17 cellular contexts compared by ENCODE assay signal in genomic region chrX:150348365-150348764, GRCh38. TPM values are rescaled to one million over a fixed set of nuclear protein-coding genes. Genes with fewer than 3 reads are reported as not detected.
DNase-seq lines count a peak whose midpoint lies in the region; TF ChIP-seq lines count a peak whose summit lies in the region.
"Had no signal": no experiment of that assay in that cellular context is flagged by ENCODE, and none has a peak within 500 bp of the region (broad histone marks: within the 10 kb centered on the region; RNA-seq: fewer than 3 reads in every experiment).

No MANE protein-coding gene starts in this region.

- H3K27ac ChIP-seq in endodermal cell (ENCODE audit: low read depth, low read length) (no peak overlapping the region), neural progenitor cell (no peak overlapping the region), uterus (no peak overlapping the region)
- H3K27ac ChIP-seq: 22Rv1, thyroid gland had no signal

- WGBS in endodermal cell (ENCODE audit: insufficient coverage in 1 of 2, insufficient read length in 1 of 2), 2 experiments: 6% methylated on average over 4 of the region's 4 CpGs; no CpG with 5 or more reads in 1 of the 2 experiments

- H3K36me3 ChIP-seq in endodermal cell (ENCODE audit: control insufficient read depth, insufficient read depth, low read length) (no peaks in the 10 kb centered on the region), neural progenitor cell (no peaks in the 10 kb centered on the region), uterus (no peaks in the 10 kb centered on the region)
- H3K36me3 ChIP-seq: thyroid gland had no signal

- H3K4me1 Mint-ChIP-seq in endodermal cell (peaks cover 5% of the 10 kb centered on the region), neural progenitor cell (peaks cover 4% of the 10 kb centered on the region)

- H3K27ac Mint-ChIP-seq in endodermal cell (no peak overlapping the region), neural progenitor cell (no peak overlapping the region)
- H3K27ac Mint-ChIP-seq: activated T-helper 2 cell treated with anti-CD3 and anti-CD28 coated beads, Interferon-gamma antibody, Interleukin-2, Interleukin-4, amounts not matched to agents 10 μg/mL and 5 μg/mL and 100 μg/mL, durations not matched to agents 14 hours and 24 hours and 36 hours had no signal

- no peak for TF ChIP-seq POLR2A in uterus (IDR thresholded peaks at IDR 0.05)

- H3F3A ChIP-seq in neural progenitor cell (ENCODE audit: low read depth): no peaks in the 10 kb centered on the region

- H3K4me1 ChIP-seq in endodermal cell (ENCODE audit: control insufficient read depth, insufficient read depth, low read length) (no peaks in the 10 kb centered on the region), neural progenitor cell (no peaks in the 10 kb centered on the region), uterus (no peaks in the 10 kb centered on the region)
- H3K4me1 ChIP-seq: thyroid gland had no signal

- H3K9me3 Mint-ChIP-seq in endodermal cell (peaks cover 70% of the 10 kb centered on the region), neural progenitor cell (peaks cover 11% of the 10 kb centered on the region)
- H3K9me3 Mint-ChIP-seq: activated T-helper 2 cell treated with anti-CD3 and anti-CD28 coated beads, Interferon-gamma antibody, Interleukin-2, Interleukin-4, amounts not matched to agents 10 μg/mL and 5 μg/mL and 100 μg/mL, durations not matched to agents 14 hours and 24 hours and 36 hours had no signal

- peaks cover 2% of the 10 kb centered on the region for H3K27me3 Mint-ChIP-seq in endodermal cell (ENCODE audit: insufficient read depth)
- H3K27me3 Mint-ChIP-seq in neural progenitor cell (ENCODE audit: insufficient read depth, low read depth): peaks cover 5% of the 10 kb centered on the region

- H3K9ac ChIP-seq in endodermal cell (ENCODE audit: extremely low read depth, low read length, poor library complexity, severe bottlenecking): no peak overlapping the region
- H3K9ac ChIP-seq in neural progenitor cell: no peak overlapping the region

- no peak overlapping the region for H3K4me3 ChIP-seq in endodermal cell (ENCODE audit: low read length)
- H3K4me3 ChIP-seq in neural progenitor cell: no peak overlapping the region
- H3K4me3 ChIP-seq in uterus: no peak overlapping the region
- H3K4me3 ChIP-seq: thyroid gland had no signal

- H4K20me1 ChIP-seq in neural progenitor cell (ENCODE audit: low read depth): no peaks in the 10 kb centered on the region

- no peak overlapping the region for H3K4me2 ChIP-seq in neural progenitor cell

- H3K36me3 Mint-ChIP-seq in endodermal cell (ENCODE audit: low read depth) (no peaks in the 10 kb centered on the region), neural progenitor cell (no peaks in the 10 kb centered on the region)

- intact Hi-C loops in uterus (cut with DNase I; ENCODE audit: low total_unique reads): no loop called here

- H3K4me3 Mint-ChIP-seq in endodermal cell (no peak overlapping the region), neural progenitor cell (no peak overlapping the region)

- H3K27me3 ChIP-seq in endodermal cell (ENCODE audit: control insufficient read depth, insufficient read depth, low read length, poor library complexity, severe bottlenecking): no peaks in the 10 kb centered on the region
- no peaks in the 10 kb centered on the region for H3K27me3 ChIP-seq in neural progenitor cell
- no peaks in the 10 kb centered on the region for H3K27me3 ChIP-seq in uterus
- H3K27me3 ChIP-seq: thyroid gland had no signal

- no peak overlapping the region for H2AFZ ChIP-seq in neural progenitor cell (replicated peaks)

- TF ChIP-seq CTCF in endodermal cell (conservative IDR thresholded peaks at IDR 0.05) (no peak), neural progenitor cell (IDR thresholded peaks at IDR 0.05) (no peak), uterus (IDR thresholded peaks at IDR 0.05) (no peak)

- H3K9me3 ChIP-seq in endodermal cell (ENCODE audit: control insufficient read depth, low read length) (no peaks in the 10 kb centered on the region), neural progenitor cell (ENCODE audit: low read depth) (peaks cover 4% of the 10 kb centered on the region), uterus (no peaks in the 10 kb centered on the region)
- H3K9me3 ChIP-seq: thyroid gland had no signal

- no peaks in the 10 kb centered on the region for H3K79me2 ChIP-seq in neural progenitor cell (ENCODE audit: low read depth)

- DNase-seq in DMS 273 (lab: John Stamatoyannopoulos, UW; ENCODE audit: unreplicated experiment) (peak; percentile 31), DMS 273 treated with DMSO at 0.1 percent for 48 hours (lab: John Stamatoyannopoulos, UW) (no peak), NCI-H69 (lab: John Stamatoyannopoulos, UW) (peak; percentile 1), endodermal cell (peak; percentile 88), neural progenitor cell (ENCODE audit: low spot score) (peak; percentile 50), uterus (no peak), 8988T (no peak)
- DNase-seq in stimulated activated naive CD4-positive, alpha-beta T cell treated with Interleukin-2 at 50 U/mL for 16 hours (lab: John Stamatoyannopoulos, UW): no peak
- DNase-seq: activated CD8-positive, alpha-beta memory T cell treated with anti-CD3 and anti-CD28 coated beads for 24 hours; amniotic stem cell; C1 segment of cervical spinal cord; NCI-H2171 treated with DMSO at 0.1 percent for 48 hours; stimulated activated CD4-positive, alpha-beta T cell treated with anti-CD3 and anti-CD28 coated beads, Interleukin-4, amount 100 ng/mL, for 1 hour; stimulated activated CD8-positive, alpha-beta memory T cell treated with anti-CD3 and anti-CD28 coated beads, Interleukin-4, amount 100 ng/mL, for 48 hours; thyroid gland had no signal

RNA-seq across cellular contexts. Expression of gene MAMLD1, which starts 14.8 kb away (rescaled TPM):
- total RNA-seq in endodermal cell (under 1 TPM; 0.44 to 0.68 TPM), neural progenitor cell (ENCODE audit: low replicate concordance) (0.25 TPM in 1 of 2 replicates, not detected in the other), uterus (10 to 100 TPM in 1 of 4 donors, 1 to 10 TPM in 2, under 1 TPM in 1; 0.77 to 20.6 (median 2.2) TPM)
- polyA plus RNA-seq in endodermal cell (2013, experiment 1 of 2): 3.5 TPM
- 3.1 TPM for polyA plus RNA-seq in endodermal cell (2013, experiment 2 of 2)

Comparison
In these comparisons a context has a peak if more than half of its experiments do, and no peak if none do; other contexts are left out.
1. DNase-seq: peak in DMS 273 (single experiment), NCI-H69 (single experiment), endodermal cell (single experiment) and neural progenitor cell (single experiment); none in DMS 273 treated with DMSO at 0.1 percent for 48 hours (single experiment), uterus (0 of 2), 8988T (single experiment) and stimulated activated naive CD4-positive, alpha-beta T cell treated with Interleukin-2 at 50 U/mL for 16 hours (single experiment).